Comparison of ENCODE assay signal across 8 cellular contexts in genomic region chr11:30333405-30333804, GRCh38. TPM values are rescaled to one million over a fixed set of nuclear protein-coding genes. Genes with fewer than 3 reads are reported as not detected.
DNase-seq lines count a peak whose midpoint lies in the region; ATAC-seq, FAIRE-seq and TF ChIP-seq lines count a peak whose summit lies in the region.

No MANE protein-coding gene starts in this region.

- TF ChIP-seq POLR2A in A549 (IDR thresholded peaks at IDR 0.05; ENCODE audit: low read length), result no peak
- TF ChIP-seq POLR2A in prostate gland (IDR thresholded peaks at IDR 0.05), result no peak

- DNase-seq in A549 (ENCODE audit: low read depth in 1 of 2, low spot score in 1 of 2) (peak in 1 of 2 experiments; percentile 31), bronchial epithelial cell (ENCODE audit: low read depth) (peak; percentile 28), prostate gland (ENCODE audit: low spot score) (no peak), NOMO-1 treated with dmso at 0.1 percent for 144 hours (lab: John Stamatoyannopoulos, UW; ENCODE audit: unreplicated experiment) (no peak), dedifferentiated amniotic fluid mesenchymal stem cell (ENCODE audit: extremely low spot score) (no peak)

- TF ChIP-seq RAD21 in A549 (conservative IDR thresholded peaks at IDR 0.05 in 1 of 2, IDR thresholded peaks at IDR 0.05 in 1 of 2), result peak; percentile 46; a peak in 4 of 5 replicates

- H3K27me3 ChIP-seq in bronchial epithelial cell (ENCODE audit: control insufficient read depth, insufficient read depth, low read length) (no peaks in the 10 kb centered on the region), prostate gland (replicated peaks; ENCODE audit: insufficient read depth) (no peaks in the 10 kb centered on the region)

- no peaks in the 10 kb centered on the region for H3K9me3 ChIP-seq in A549
- no peaks in the 10 kb centered on the region for H3K9me3 ChIP-seq in prostate gland

- peaks cover 5% of the 10 kb centered on the region for H3K36me3 ChIP-seq in bronchial epithelial cell (ENCODE audit: control insufficient read depth, insufficient read depth, low read length)
- H3K36me3 ChIP-seq in prostate gland, result no peaks in the 10 kb centered on the region

- no peak for TF ChIP-seq EP300 in A549 (IDR thresholded peaks at IDR 0.05)

- intact Hi-C loops in prostate gland (cut with DNase I), result no loop called here

- ATAC-seq in A549 (peak; percentile 74 to 86; a peak in 5 of 6 replicates), GM18511 (IDR thresholded peaks at IDR 0.05; ENCODE audit: unreplicated experiment) (peak; percentile 79), HG03565 (IDR thresholded peaks at IDR 0.05; ENCODE audit: unreplicated experiment) (peak; percentile 56), GM19035 (IDR thresholded peaks at IDR 0.05; ENCODE audit: unreplicated experiment) (no peak)

- H3K4me2 ChIP-seq in A549, result no peak overlapping the region

- FAIRE-seq in A549 (lab: Jason Lieb, UNC) (no peak), bronchial epithelial cell (lab: Jason Lieb, UNC) (no peak)

- H3K4me3 ChIP-seq in A549 (no peak overlapping the region), bronchial epithelial cell (ENCODE audit: low read depth, low read length) (no peak overlapping the region), prostate gland (no peak overlapping the region)

- H3K4me1 ChIP-seq in A549 (no peaks in the 10 kb centered on the region), prostate gland (replicated peaks) (no peaks in the 10 kb centered on the region)

- CTCF ChIA-PET in A549 (lab: Yijun Ruan, JAX), result interaction anchor here (0.6 to 1.9 kb wide), 3 partner anchors 8 to 593 kb away, joined by 3 to 5 read pairs (median 4); no protein-coding TSS in a partner anchor

- H3K27ac ChIP-seq in A549 (no peak overlapping the region), prostate gland (no peak overlapping the region)

- WGBS in A549 (ENCODE audit: missing lambda C conversion rate), result 73% methylated on average over 3 of the region's 3 CpGs
- WGBS in prostate gland, result 75% methylated on average over 3 of the region's 3 CpGs

- TF ChIP-seq CTCF in A549 (IDR thresholded peaks at IDR 0.05), result peak; percentile 61
- peak; percentile 51 for TF ChIP-seq CTCF in bronchial epithelial cell (IDR thresholded peaks at IDR 0.05; ENCODE audit: insufficient read depth, low read length, severe bottlenecking)
- peak in 3 of 4 experiments; percentile 16 to 36 (median 35) for TF ChIP-seq CTCF in prostate gland (IDR thresholded peaks at IDR 0.05)

- POLR2A ChIA-PET in A549 (lab: Yijun Ruan, JAX), result interaction anchor here (0.7 to 2.2 kb wide), 3 partner anchors 10 to 1091 kb away, joined by 3 to 16 read pairs (median 8); partner anchors contain the start of gene ARL14EP

TF ChIP-seq in A549, 52 proteins besides CTCF, POLR2A, EP300 and RAD21:
- 0 out of 3 replicates have a peak, but pooled peaks have one; percentile 19 for TF ChIP-seq SMC3 (IDR thresholded peaks at IDR 0.05)
- no peak for TF ChIP-seq NFE2L2 (conservative IDR thresholded peaks at IDR 0.05; ENCODE audit: low read length)

RNA-seq across cellular contexts. Expression of gene ARL14EP, which starts 10.5 kb away (rescaled TPM):
- polyA plus RNA-seq in A549 (2011; rRNA removed) (44.8 and 58.2 TPM in 2 replicates), A549 (2017; fragmentation: RNase III; extraction: RNeasy Plus Mini Kit Qiagen cat#74134 plus additional on column Dnase treatment) (17.7 to 23.5 TPM (median 20.8 TPM) in 3 replicates)
- polyA plus RNA-seq in A549 (2012; cell fraction: cytosol; rRNA removed), result 5.6 and 6.7 TPM in 2 replicates
- polyA plus RNA-seq in A549 (2012; cell fraction: nucleus; rRNA removed), result 3.1 and 4.1 TPM in 2 replicates
- polyA minus RNA-seq in A549 (2011; rRNA and poly(A)+ RNA removed), result 10.3 and 10.7 TPM in 2 replicates
- total RNA-seq in bronchial epithelial cell (19.2 and 29.2 TPM in 2 replicates), prostate gland (10 to 100 TPM; 26.0 to 27.9 TPM)
